ENCODE assay signal across 28 cellular contexts in genomic region chr6:146408583-146408982, GRCh38.
"Had no signal": no experiment of that assay in that cellular context is flagged by ENCODE, and none has a peak within 500 bp of the region (broad histone marks: within the 10 kb centered on the region; RNA-seq: fewer than 3 reads in every experiment).

No MANE protein-coding gene starts in this region.

- H3K9me3 ChIP-seq: left lung, lower lobe of right lung, pancreas, prostate gland, testis, thyroid gland, transverse colon, upper lobe of left lung had no signal

- DNase-seq: hypothalamus; immature natural killer cell; kidney; left colon; left lung; lower lobe of right lung; mammary epithelial cell; mesenchymal stem cell; naive thymus-derived CD8-positive, alpha-beta T cell; nucleus accumbens; pancreas; posterior cingulate gyrus; retina; right cardiac atrium; stimulated activated CD4-positive, alpha-beta T cell treated with anti-CD3 and anti-CD28 coated beads, Interleukin-12 subunit alpha, Interleukin-12 subunit beta, amount 100 ng/mL, for 4 hours; stimulated activated CD4-positive, alpha-beta T cell treated with anti-CD3 and anti-CD28 coated beads, Interleukin-15, amount 100 ng/mL, for 24 hours; stimulated activated CD4-positive, alpha-beta T cell treated with anti-CD3 and anti-CD28 coated beads, Interleukin-2, amount 100 ng/mL, for 24 hours; stimulated activated CD4-positive, alpha-beta T cell treated with anti-CD3 and anti-CD28 coated beads, Interleukin-4, amount 100 ng/mL, for 1 hour; stimulated activated naive B cell treated with anti-CD40 and anti-IgM and Interleukin-4, amounts not matched to agents 10 μg/mL and 1 μg/mL and 100 μg/mL, for 72 hours; stimulated activated naive CD8-positive, alpha-beta T cell treated with anti-CD3 and anti-CD28 coated beads, Interleukin-15, Interleukin-2, amounts not matched to agents 100 U/mL and 50 U/mL, for 24 hours; stomach; testis; thyroid gland; transverse colon; upper lobe of left lung had no signal

- H3K27ac ChIP-seq: left lung, lower lobe of right lung, pancreas, prostate gland, skin epidermis, stomach, testis, thyroid gland, transverse colon, upper lobe of left lung had no signal

- H3K27me3 ChIP-seq: left lung, pancreas, stomach, testis, thyroid gland, transverse colon, upper lobe of left lung had no signal

- H3K4me1 ChIP-seq: left lung, lower lobe of right lung, pancreas, prostate gland, stomach, testis, thyroid gland, transverse colon, upper lobe of left lung had no signal

- H3K4me3 ChIP-seq: left lung, lower lobe of right lung, pancreas, prostate gland, skin epidermis, stomach, testis, thyroid gland, transverse colon, upper lobe of left lung had no signal

- FAIRE-seq: islet of Langerhans, kidney, pancreas had no signal

- H3K36me3 ChIP-seq: left lung, lower lobe of right lung, pancreas, prostate gland, stomach, thyroid gland, transverse colon, upper lobe of left lung had no signal
